Comparison of ENCODE assay signal across 27 cellular contexts in the genomic region with DNA sequence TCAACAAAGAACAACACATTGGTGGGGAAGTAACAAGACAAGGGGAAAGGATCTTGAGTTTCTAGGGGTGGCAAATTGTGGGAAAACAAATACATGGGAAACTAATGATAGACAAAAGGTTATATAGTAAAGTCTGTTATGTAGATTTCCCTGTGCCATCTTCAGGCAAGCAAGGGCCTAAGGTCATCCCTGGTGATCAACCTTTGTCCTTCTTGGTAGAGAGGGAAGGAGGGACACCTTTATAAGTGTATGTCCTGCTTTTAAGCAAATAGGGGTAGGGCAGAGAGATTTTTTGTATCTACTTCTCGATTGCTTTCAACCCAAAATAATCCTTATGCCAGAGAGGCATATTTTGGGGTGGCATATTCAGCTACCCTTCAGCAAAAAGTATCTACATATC.
"Had no signal": no experiment of that assay in that cellular context is flagged by ENCODE, and none has a peak within 500 bp of the region (broad histone marks: within the 10 kb centered on the region; RNA-seq: fewer than 3 reads in every experiment).

No MANE protein-coding gene starts in this region.

- H3K36me3 ChIP-seq: SJCRH30 had no signal

- H3K4me3 ChIP-seq: SJCRH30 had no signal

- H3K9me3 ChIP-seq: SJCRH30 had no signal

- H3K4me1 ChIP-seq: SJCRH30 had no signal

- H3K36me3 Mint-ChIP-seq: activated naive CD4-positive, alpha-beta T cell treated with anti-CD3 and anti-CD28 coated beads, Interleukin-2, amount 50 U/mL, for 24 hours; brain; IgD-negative memory B cell; WTC11 had no signal

- H3K27me3 Mint-ChIP-seq: activated CD8-positive, alpha-beta memory T cell treated with anti-CD3 and anti-CD28 coated beads, Interleukin-2, amount 10 ng/mL, durations not matched to agents 7 days and 5 days; activated naive CD4-positive, alpha-beta T cell treated with anti-CD3 and anti-CD28 coated beads, Interleukin-2, amount 50 U/mL, for 24 hours; activated T-cell treated with anti-CD3 and anti-CD28 coated beads, Interleukin-2, amount 50 U/mL, for 24 hours; brain; IgD-negative memory B cell had no signal

- H3K27me3 ChIP-seq: SJCRH30 had no signal

- H3K4me1 Mint-ChIP-seq: IgD-negative memory B cell had no signal

- H3K27ac ChIP-seq: SJCRH30 had no signal

- ATAC-seq: activated CD8-positive, alpha-beta memory T cell treated with anti-CD3 and anti-CD28 coated beads, Interleukin-2, amount 10 ng/mL, durations not matched to agents 7 days and 5 days; Panc1; SK-N-SH treated with all-trans-retinoic acid at 6 μM for 48 hours; WTC11 had no signal

- H3K27ac Mint-ChIP-seq: activated CD8-positive, alpha-beta memory T cell treated with anti-CD3 and anti-CD28 coated beads, Interleukin-2, amount 10 ng/mL, durations not matched to agents 7 days and 5 days; activated naive CD4-positive, alpha-beta T cell treated with anti-CD3 and anti-CD28 coated beads, Interleukin-2, amount 50 U/mL, for 24 hours; activated T-cell treated with anti-CD3 and anti-CD28 coated beads, Interleukin-2, amount 50 U/mL, for 24 hours; activated T-helper 1 cell treated with anti-CD3 and anti-CD28 coated beads, Interleukin-12 subunit alpha, Interleukin-12 subunit beta, Interleukin-2, Interleukin-4 antibody, amounts not matched to agents 30 ng/mL and 10 ng/mL and 1 ng/mL, durations not matched to agents 14 hours and 24 hours and 36 hours; IgD-negative memory B cell; WTC11 had no signal

- H3K9me3 Mint-ChIP-seq: activated naive CD4-positive, alpha-beta T cell treated with anti-CD3 and anti-CD28 coated beads, Interleukin-2, amount 50 U/mL, for 24 hours; activated T-cell treated with anti-CD3 and anti-CD28 coated beads, Interleukin-2, amount 50 U/mL, for 24 hours; activated T-helper 1 cell treated with anti-CD3 and anti-CD28 coated beads, Interleukin-12 subunit alpha, Interleukin-12 subunit beta, Interleukin-2, Interleukin-4 antibody, amounts not matched to agents 30 ng/mL and 10 ng/mL and 1 ng/mL, durations not matched to agents 14 hours and 24 hours and 36 hours; brain; IgD-negative memory B cell; WTC11 had no signal

- H3K4me3 Mint-ChIP-seq: activated CD8-positive, alpha-beta memory T cell treated with anti-CD3 and anti-CD28 coated beads, Interleukin-2, amount 10 ng/mL, durations not matched to agents 7 days and 5 days; activated naive CD4-positive, alpha-beta T cell treated with anti-CD3 and anti-CD28 coated beads, Interleukin-2, amount 50 U/mL, for 24 hours; activated T-cell treated with anti-CD3 and anti-CD28 coated beads, Interleukin-2, amount 50 U/mL, for 24 hours; activated T-helper 1 cell treated with anti-CD3 and anti-CD28 coated beads, Interleukin-12 subunit alpha, Interleukin-12 subunit beta, Interleukin-2, Interleukin-4 antibody, amounts not matched to agents 30 ng/mL and 10 ng/mL and 1 ng/mL, durations not matched to agents 14 hours and 24 hours and 36 hours; brain; IgD-negative memory B cell; WTC11 had no signal

- DNase-seq: activated CD4-positive, alpha-beta T cell treated with anti-CD3 and anti-CD28 coated beads for 48 hours; activated CD4-positive, alpha-beta T cell treated with anti-CD3 and anti-CD28 coated beads, Interleukin-2, amount 50 U/mL, for 4 hours; activated CD4-positive, CD25-positive, alpha-beta regulatory T cell treated with anti-CD3 and anti-CD28 coated beads, Interleukin-2, amount 50 U/mL, for 72 hours; activated CD8-positive, alpha-beta memory T cell treated with anti-CD3 and anti-CD28 coated beads, Interleukin-2, amount 10 ng/mL, durations not matched to agents 7 days and 5 days; activated effector memory CD4-positive, alpha-beta T cell treated with Interleukin-2 at 50 U/mL for 16 hours; activated naive CD4-positive, alpha-beta T cell; activated T-cell treated with anti-CD3 and anti-CD28 coated beads, Interleukin-2, amount 50 U/mL, for 24 hours; KG1; NCI-H1048; NCI-H146; NCI-H187 treated with DMSO at 0.1 percent for 48 hours; NCI-H2171; NCI-H2227 treated with DMSO at 0.1 percent for 48 hours; NCI-H446 treated with DMSO at 0.1 percent for 48 hours; NCI-H526; NCI-H82; Right ventricle myocardium superior; RPMI8226; SJCRH30; SW 1271 had no signal
